In genomic region chr14:68451676-68452387, GRCh38 we compare ENCODE assay signal across 18 cellular contexts.
DNase-seq lines count a peak whose midpoint lies in the region; ATAC-seq and TF ChIP-seq lines count a peak whose summit lies in the region.
"Had no signal": no experiment of that assay in that cellular context is flagged by ENCODE, and none has a peak within 500 bp of the region (broad histone marks: within the 10 kb centered on the region; RNA-seq: fewer than 3 reads in every experiment).

No MANE protein-coding gene starts in this region.

- intact Hi-C loops in body of pancreas (cut with DNase I) (no loop called here), heart left ventricle (cut with DNase I) (loop anchor here in 2 of 10 donors (5.0 to 10.0 kb wide), 3 partner anchors 340 to 365 kb away; partner anchors contain the start of gene ZFP36L1 (in 2 of the 2)), vagina (cut with DNase I) (no loop called here)

- TF ChIP-seq POLR2A in body of pancreas (IDR thresholded peaks at IDR 0.05), result no peak
- no peak for TF ChIP-seq POLR2A in heart left ventricle (IDR thresholded peaks at IDR 0.05)
- no peak for TF ChIP-seq POLR2A in vagina (IDR thresholded peaks at IDR 0.05)

- ATAC-seq in body of pancreas (peak; percentile 30), heart left ventricle (peak; percentile 76 to 95 (median 91))

- H3K36me3 ChIP-seq in body of pancreas (replicated peaks in 1 of 2; ENCODE audit: insufficient read depth in 1 of 2, low read depth in 2 of 2) (no peaks in the 10 kb centered on the region), heart left ventricle (no peaks in the 10 kb centered on the region), vagina (no peaks in the 10 kb centered on the region), neural progenitor cell (no peaks in the 10 kb centered on the region)
- H3K36me3 ChIP-seq: HAP-1, lower lobe of right lung had no signal

- no peak overlapping the region for H3K27ac ChIP-seq in body of pancreas
- peak overlapping the region in 11 of 12 donors; percentile 13 to 71 (median 59) for H3K27ac ChIP-seq in heart left ventricle
- H3K27ac ChIP-seq in vagina, result peak overlapping the region; percentile 78
- no peak overlapping the region for H3K27ac ChIP-seq in neural progenitor cell
- H3K27ac ChIP-seq: hepatocyte, lower lobe of right lung, parathyroid adenoma had no signal

- H3K4me3 ChIP-seq in body of pancreas, result no peak overlapping the region
- H3K4me3 ChIP-seq in heart left ventricle, result no peak overlapping the region
- no peak overlapping the region for H3K4me3 ChIP-seq in vagina
- no peak overlapping the region for H3K4me3 ChIP-seq in neural progenitor cell
- H3K4me3 ChIP-seq: HAP-1, hepatocyte, lower lobe of right lung had no signal

- peaks cover 11% of the 10 kb centered on the region for H3K9me3 Mint-ChIP-seq in progenitor cell of endocrine pancreas (ENCODE audit: low read depth)
- peaks cover 24% of the 10 kb centered on the region for H3K9me3 Mint-ChIP-seq in neural progenitor cell

- TF ChIP-seq CTCF in body of pancreas (IDR thresholded peaks at IDR 0.05), result no peak
- TF ChIP-seq CTCF in heart left ventricle (IDR thresholded peaks at IDR 0.05), result no peak
- TF ChIP-seq CTCF in progenitor cell of endocrine pancreas (IDR thresholded peaks at IDR 0.05; ENCODE audit: unreplicated experiment), result no peak
- no peak for TF ChIP-seq CTCF in vagina (IDR thresholded peaks at IDR 0.05)
- TF ChIP-seq CTCF in neural progenitor cell (IDR thresholded peaks at IDR 0.05), result no peak

- H3K27ac Mint-ChIP-seq in progenitor cell of endocrine pancreas (peak overlapping the region; percentile 23), neural progenitor cell (no peak overlapping the region)
- H3K27ac Mint-ChIP-seq: activated T-helper 1 cell treated with anti-CD3 and anti-CD28 coated beads, Interleukin-12 subunit alpha, Interleukin-12 subunit beta, Interleukin-2, Interleukin-4 antibody, amounts not matched to agents 30 ng/mL and 10 ng/mL and 1 ng/mL, durations not matched to agents 14 hours and 24 hours and 36 hours had no signal

- peaks cover 0 to 8% (median 0%) of the 10 kb centered on the region in 3 donors for H3K9me3 ChIP-seq in body of pancreas
- H3K9me3 ChIP-seq in heart left ventricle, result peaks cover 0 to 23% (median 8%) of the 10 kb centered on the region in 12 donors
- no peaks in the 10 kb centered on the region for H3K9me3 ChIP-seq in vagina
- peaks cover 10% of the 10 kb centered on the region for H3K9me3 ChIP-seq in neural progenitor cell (ENCODE audit: low read depth)
- H3K9me3 ChIP-seq: HAP-1 had no signal

- peaks cover 12% of the 10 kb centered on the region for H3K36me3 Mint-ChIP-seq in progenitor cell of endocrine pancreas (ENCODE audit: insufficient read depth)
- peaks cover 12% of the 10 kb centered on the region for H3K36me3 Mint-ChIP-seq in neural progenitor cell

- 85% methylated on average over 5 of the region's 5 CpGs for WGBS in body of pancreas, 2 donors
- 70 to 79% (median 78%) methylated on average over 5 of the region's 5 CpGs for WGBS in heart left ventricle, 4 donors

- H2AFZ ChIP-seq in neural progenitor cell (replicated peaks), result no peak overlapping the region
- H2AFZ ChIP-seq: hepatocyte, parathyroid adenoma had no signal

- H3K4me1 ChIP-seq in body of pancreas (peaks cover 18% of the 10 kb centered on the region), heart left ventricle (peaks cover 0 to 31% (median 4%) of the 10 kb centered on the region in 12 donors), vagina (peaks cover 35% of the 10 kb centered on the region), neural progenitor cell (peaks cover 28% of the 10 kb centered on the region)
- H3K4me1 ChIP-seq: HAP-1, parathyroid adenoma had no signal

- H3K4me1 Mint-ChIP-seq in progenitor cell of endocrine pancreas (ENCODE audit: low read depth), result peaks cover 13% of the 10 kb centered on the region
- peaks cover 30% of the 10 kb centered on the region for H3K4me1 Mint-ChIP-seq in neural progenitor cell

- H3K4me2 ChIP-seq in neural progenitor cell, result no peak overlapping the region
- H3K4me2 ChIP-seq: hepatocyte had no signal

- H3F3A ChIP-seq in neural progenitor cell (ENCODE audit: low read depth), result peaks cover 38% of the 10 kb centered on the region

- no peak for DNase-seq in body of pancreas
- peak in 3 of 5 donors; percentile 32 to 61 (median 38) for DNase-seq in heart left ventricle
- no peak for DNase-seq in progenitor cell of endocrine pancreas (ENCODE audit: low spot score, unreplicated experiment)
- no peak for DNase-seq in vagina (ENCODE audit: extremely low spot score in 2 of 2)
- no peak for DNase-seq in neural progenitor cell (ENCODE audit: low spot score)
- DNase-seq in inferior parietal cortex (ENCODE audit: extremely low spot score), result no peak
- no peak for DNase-seq in NCI-H1092 (lab: John Stamatoyannopoulos, UW)
- DNase-seq: anterior cingulate cortex; effector memory CD4-positive, alpha-beta T cell; Karpas-422; lower lobe of right lung; NCI-H187 treated with DMSO at 0.1 percent for 48 hours; NCI-H774; T-helper 9 cell had no signal

- no peaks in the 10 kb centered on the region for H3K79me2 ChIP-seq in neural progenitor cell (ENCODE audit: low read depth)
- H3K79me2 ChIP-seq: hepatocyte, parathyroid adenoma had no signal

- H3K27me3 Mint-ChIP-seq in progenitor cell of endocrine pancreas (no peaks in the 10 kb centered on the region), neural progenitor cell (ENCODE audit: insufficient read depth, low read depth) (no peaks in the 10 kb centered on the region)

- no peaks in the 10 kb centered on the region for H4K20me1 ChIP-seq in neural progenitor cell (ENCODE audit: low read depth)

- H3K9ac ChIP-seq in neural progenitor cell, result no peak overlapping the region
- H3K9ac ChIP-seq: parathyroid adenoma had no signal

- H3K4me3 Mint-ChIP-seq in progenitor cell of endocrine pancreas (ENCODE audit: low read depth), result no peak overlapping the region
- no peak overlapping the region for H3K4me3 Mint-ChIP-seq in neural progenitor cell
- H3K4me3 Mint-ChIP-seq: activated T-helper 1 cell treated with anti-CD3 and anti-CD28 coated beads, Interleukin-12 subunit alpha, Interleukin-12 subunit beta, Interleukin-2, Interleukin-4 antibody, amounts not matched to agents 30 ng/mL and 10 ng/mL and 1 ng/mL, durations not matched to agents 14 hours and 24 hours and 36 hours had no signal

- no peaks in the 10 kb centered on the region for H3K27me3 ChIP-seq in body of pancreas
- no peaks in the 10 kb centered on the region for H3K27me3 ChIP-seq in heart left ventricle
- no peaks in the 10 kb centered on the region for H3K27me3 ChIP-seq in vagina
- no peaks in the 10 kb centered on the region for H3K27me3 ChIP-seq in neural progenitor cell
- H3K27me3 ChIP-seq: hepatocyte had no signal

Comparison
In these comparisons a context has a peak if more than half of its experiments do, and no peak if none do; other contexts are left out.
1. DNase-seq: peak in heart left ventricle (3 of 5); none in body of pancreas (0 of 4), progenitor cell of endocrine pancreas (single experiment), vagina (0 of 2), neural progenitor cell (single experiment), inferior parietal cortex (single experiment) and NCI-H1092 (single experiment).
2. H3K27ac ChIP-seq: peak in heart left ventricle (11 of 12) and vagina (single experiment); none in body of pancreas (0 of 4) and neural progenitor cell (single experiment).